In genomic region chr14:75476274-75476995, GRCh38 we compare ENCODE assay signal across 12 cellular contexts. TPM values are rescaled to one million over a fixed set of nuclear protein-coding genes. Genes with fewer than 3 reads are reported as not detected.
A peak's percentile ranks its signal among the peaks of the same experiment; 100 is the strongest.
DNase-seq lines count a peak whose midpoint lies in the region; ATAC-seq and TF ChIP-seq lines count a peak whose summit lies in the region.
"Had no signal": no experiment of that assay in that cellular context is flagged by ENCODE, and none has a peak within 500 bp of the region (broad histone marks: within the 10 kb centered on the region; RNA-seq: fewer than 3 reads in every experiment).

No MANE protein-coding gene starts in this region.

- H3K4me3 ChIP-seq in BLaER1 treated with 17β-estradiol and CSF1 and Interleukin-3, amounts not matched to agents 10 nM and 100 nM = no peak overlapping the region

- H3K36me3 ChIP-seq in BLaER1 treated with 17β-estradiol and CSF1 and Interleukin-3, amounts not matched to agents 10 nM and 100 nM = peaks cover 9 to 51% (median 16%) of the 10 kb centered on the region in 11 experiments

- H3K27me3 Mint-ChIP-seq in activated B cell treated with CpG ODN at 0.5 μM for 24 hours (no peaks in the 10 kb centered on the region), Calu3 (ENCODE audit: unreplicated experiment) (peaks cover 7% of the 10 kb centered on the region)

- H4K20me1 ChIP-seq in BLaER1 treated with 17β-estradiol and CSF1 and Interleukin-3, amounts not matched to agents 10 nM and 100 nM = peaks cover 0 to 15% (median 0%) of the 10 kb centered on the region in 11 experiments; a peak in 2 of 22 replicates

- H3K27ac Mint-ChIP-seq in activated B cell treated with CpG ODN at 0.5 μM for 24 hours (peak overlapping the region; percentile 24), Calu3 (ENCODE audit: unreplicated experiment) (no peak overlapping the region)

- BruUV-seq in Calu3 (replicated peaks; lab: Mats Ljungman, UMichigan) = no TSS peak

- H3K9me3 ChIP-seq in BLaER1 treated with 17β-estradiol and CSF1 and Interleukin-3, amounts not matched to agents 10 nM and 100 nM (replicated peaks in 1 of 11) = no peaks in the 10 kb centered on the region

- H3K36me3 Mint-ChIP-seq in activated B cell treated with CpG ODN at 0.5 μM for 24 hours (ENCODE audit: low read depth) = peaks cover 24% of the 10 kb centered on the region
- H3K36me3 Mint-ChIP-seq in Calu3 (ENCODE audit: insufficient read depth, unreplicated experiment) = peaks cover 25% of the 10 kb centered on the region

- peak overlapping the region in 1 of 11 experiments; percentile 8; a peak in 1 of 22 replicates for H3K27ac ChIP-seq in BLaER1 treated with 17β-estradiol and CSF1 and Interleukin-3, amounts not matched to agents 10 nM and 100 nM

- peaks cover 34% of the 10 kb centered on the region for H3K4me1 Mint-ChIP-seq in activated B cell treated with CpG ODN at 0.5 μM for 24 hours
- H3K4me1 Mint-ChIP-seq in Calu3 (ENCODE audit: low read depth, unreplicated experiment) = no peaks in the 10 kb centered on the region

- H3K9me3 Mint-ChIP-seq in activated B cell treated with CpG ODN at 0.5 μM for 24 hours (no peaks in the 10 kb centered on the region), Calu3 (ENCODE audit: low read depth, unreplicated experiment) (no peaks in the 10 kb centered on the region)

- H3K27me3 ChIP-seq in BLaER1 treated with 17β-estradiol and CSF1 and Interleukin-3, amounts not matched to agents 10 nM and 100 nM = no peaks in the 10 kb centered on the region

- POLR2A ChIA-PET in activated B cell treated with CpG ODN at 0.5 μM for 24 hours (lab: Charles Lee) = interaction anchor here (0.5 to 0.7 kb wide), 2 partner anchors 85 to 254 kb away, joined by 3 to 7 read pairs; no protein-coding TSS in a partner anchor

- no peak overlapping the region for H3K4me3 Mint-ChIP-seq in activated B cell treated with CpG ODN at 0.5 μM for 24 hours
- no peak overlapping the region for H3K4me3 Mint-ChIP-seq in Calu3 (ENCODE audit: low read depth, unreplicated experiment)

- ATAC-seq in activated B cell treated with CpG ODN at 0.5 μM for 24 hours (ENCODE audit: low read depth) (peak; percentile 76), HG03039 (IDR thresholded peaks at IDR 0.05; ENCODE audit: unreplicated experiment) (no peak)

- H3K4me2 ChIP-seq in BLaER1 treated with 17β-estradiol and CSF1 and Interleukin-3, amounts not matched to agents 10 nM and 100 nM = peak overlapping the region; percentile 5 to 73 (median 55); a peak in 20 of 22 replicates

- TF ChIP-seq CTCF in activated B cell treated with CpG ODN at 0.5 μM for 24 hours (IDR thresholded peaks at IDR 0.05) (no peak), Calu3 (IDR thresholded peaks at IDR 0.05; ENCODE audit: unreplicated experiment) (no peak)

- peak; percentile 43 for DNase-seq in NCI-H2081 treated with DMSO at 0.1 percent for 48 hours (lab: John Stamatoyannopoulos, UW)
- DNase-seq in activated B cell treated with CpG ODN at 0.5 μM for 24 hours = no peak
- peak; percentile 47 for DNase-seq in medulla oblongata (ENCODE audit: extremely low spot score)
- DNase-seq in NOMO-1 (lab: John Stamatoyannopoulos, UW; ENCODE audit: unreplicated experiment in 2 of 2) = no peak
- no peak for DNase-seq in NCI-H226
- no peak for DNase-seq in Calu3
- DNase-seq: activated naive CD4-positive, alpha-beta T cell; dermis blood vessel endothelial cell; NCI-H1930 had no signal

- intact Hi-C loops in activated B cell treated with CpG ODN at 0.5 μM for 24 hours (cut with micrococcal nuclease) (no loop called here), Calu3 (cut with micrococcal nuclease; ENCODE audit: unreplicated experiment) (no loop called here)

- CTCF ChIA-PET in activated B cell treated with CpG ODN at 0.5 μM for 24 hours (lab: Charles Lee) = no interaction called here
- CTCF ChIA-PET in Calu3 (lab: Charles Lee) = interaction anchor here (0.5 to 0.7 kb wide), 2 partner anchors 75 to 1862 kb away, joined by 4 to 5 read pairs; no protein-coding TSS in a partner anchor

- H3K4me1 ChIP-seq in BLaER1 treated with 17β-estradiol and CSF1 and Interleukin-3, amounts not matched to agents 10 nM and 100 nM = peaks cover 6 to 18% (median 15%) of the 10 kb centered on the region in 10 experiments

- H3K9ac ChIP-seq in BLaER1 treated with 17β-estradiol and CSF1 and Interleukin-3, amounts not matched to agents 10 nM and 100 nM = peak overlapping the region in 2 of 11 experiments; percentile 1 to 19; a peak in 1 of 22 replicates

RNA-seq across cellular contexts. Expression of gene BATF, which starts 45.8 kb away (rescaled TPM):
- total RNA-seq in activated B cell treated with CpG ODN at 0.5 μM for 24 hours (160 and 171 TPM in 2 replicates), Calu3 (2022) (1.4 and 2.2 TPM in 2 replicates)
- total RNA-seq: H4 had no signal

RNA-seq across cellular contexts. Expression of gene JDP2, which starts 48.6 kb away (rescaled TPM):
- total RNA-seq in activated B cell treated with CpG ODN at 0.5 μM for 24 hours = 21.2 and 21.8 TPM in 2 replicates
- 18.8 and 24.1 TPM in 2 replicates for total RNA-seq in Calu3 (2022)

Comparison
In these comparisons a context has a peak if more than half of its experiments do, and no peak if none do; other contexts are left out.
1. DNase-seq: peak in NCI-H2081 treated with DMSO at 0.1 percent for 48 hours (single experiment) and medulla oblongata (single experiment); none in activated B cell treated with CpG ODN at 0.5 μM for 24 hours (single experiment), NOMO-1 (0 of 2), NCI-H226 (single experiment) and Calu3 (single experiment).
2. RNA of gene BATF, which starts 45.8 kb away (total RNA-seq): 160 to 171 TPM in activated B cell treated with CpG ODN at 0.5 μM for 24 hours; 1.4 to 2.2 TPM in Calu3; every median in the first group is over 10 times any median in the second.